35 cellular contexts compared by ENCODE assay signal in genomic region chr16:30033270-30033669, GRCh38. TPM values are rescaled to one million over a fixed set of nuclear protein-coding genes. Genes with fewer than 3 reads are reported as not detected.
DNase-seq lines count a peak whose midpoint lies in the region; ATAC-seq, FAIRE-seq and TF ChIP-seq lines count a peak whose summit lies in the region.
"Had no signal": no experiment of that assay in that cellular context is flagged by ENCODE, and none has a peak within 500 bp of the region (broad histone marks: within the 10 kb centered on the region; RNA-seq: fewer than 3 reads in every experiment).

No MANE protein-coding gene starts in this region.

- H3K4me3 ChIP-seq in HepG2 (replicated peaks in 1 of 3; ENCODE audit: insufficient read depth in 1 of 3, low read depth in 2 of 3, low read length in 3 of 3) (no peak overlapping the region), right lobe of liver (no peak overlapping the region), spleen (no peak overlapping the region)
- H3K4me3 ChIP-seq: GM23338, left lung, MG63, SJSA1, smooth muscle cell, transverse colon had no signal

- BruUV-seq in HepG2 (replicated peaks; lab: Mats Ljungman, UMichigan): no TSS peak

- H3K27me3 Mint-ChIP-seq in activated T-helper 17 cell treated with anti-CD3 and anti-CD28 coated beads, Interleukin-2, amount 50 U/mL, for 72 hours: peaks cover 18% of the 10 kb centered on the region
- peaks cover 87% of the 10 kb centered on the region for H3K27me3 Mint-ChIP-seq in stimulated activated memory B cell treated with anti-CD40 and anti-IgM and Interleukin-4, amounts not matched to agents 10 μg/mL and 1 μg/mL and 100 μg/mL, for 72 hours
- peaks cover 23 to 39% of the 10 kb centered on the region in 2 donors for H3K27me3 Mint-ChIP-seq in T-cell

- H3K4me3 Mint-ChIP-seq in activated T-helper 17 cell treated with anti-CD3 and anti-CD28 coated beads, Interleukin-2, amount 50 U/mL, for 72 hours: peak overlapping the region; percentile 50
- no peak overlapping the region for H3K4me3 Mint-ChIP-seq in stimulated activated memory B cell treated with anti-CD40 and anti-IgM and Interleukin-4, amounts not matched to agents 10 μg/mL and 1 μg/mL and 100 μg/mL, for 72 hours
- H3K4me3 Mint-ChIP-seq in T-cell: no peak overlapping the region
- H3K4me3 Mint-ChIP-seq: activated CD8-positive, alpha-beta T cell treated with anti-CD3 and anti-CD28 coated beads, Interleukin-2, amount 10 ng/mL, durations not matched to agents 7 days and 5 days; CD8-positive, alpha-beta T cell; GM23338; mesothelial cell of epicardium; naive thymus-derived CD4-positive, alpha-beta T cell had no signal

- H3K9me3 Mint-ChIP-seq in activated T-helper 17 cell treated with anti-CD3 and anti-CD28 coated beads, Interleukin-2, amount 50 U/mL, for 72 hours: no peaks in the 10 kb centered on the region
- no peaks in the 10 kb centered on the region for H3K9me3 Mint-ChIP-seq in stimulated activated memory B cell treated with anti-CD40 and anti-IgM and Interleukin-4, amounts not matched to agents 10 μg/mL and 1 μg/mL and 100 μg/mL, for 72 hours
- H3K9me3 Mint-ChIP-seq in T-cell: no peaks in the 10 kb centered on the region
- H3K9me3 Mint-ChIP-seq: CD8-positive, alpha-beta T cell; IgD-negative memory B cell; mesothelial cell of epicardium had no signal

- peaks cover 10 to 41% of the 10 kb centered on the region in 2 experiments for H3K27me3 ChIP-seq in HepG2 (ENCODE audit: control insufficient read depth in 1 of 2, insufficient read depth in 2 of 2, low read length in 2 of 2)
- H3K27me3 ChIP-seq in right lobe of liver: no peaks in the 10 kb centered on the region
- H3K27me3 ChIP-seq in spleen (replicated peaks in 1 of 7): peaks cover 7 to 84% (median 58%) of the 10 kb centered on the region in 7 donors

- no peaks in the 10 kb centered on the region for H3K36me3 ChIP-seq in HepG2 (replicated peaks in 1 of 2; ENCODE audit: control insufficient read depth in 1 of 2, insufficient read depth in 2 of 2, low read length in 2 of 2)
- H3K36me3 ChIP-seq in right lobe of liver: no peaks in the 10 kb centered on the region
- no peaks in the 10 kb centered on the region for H3K36me3 ChIP-seq in spleen
- H3K36me3 ChIP-seq: left lung, MG63, SJSA1, transverse colon had no signal

- FAIRE-seq in HepG2 (lab: Jason Lieb, UNC): no peak
- FAIRE-seq: bronchial epithelial cell, colon had no signal

- TF ChIP-seq EP300 in HepG2 (IDR thresholded peaks at IDR 0.05; ENCODE audit: low read depth in 2 of 2, low read length in 2 of 2) (no peak), HepG2 (CRISPR knock-in tag; IDR thresholded peaks at IDR 0.05; ENCODE audit: borderline replicate concordance) (no peak)

- no peak overlapping the region for H3K4me2 ChIP-seq in HepG2 (ENCODE audit: low read depth, low read length)
- H3K4me2 ChIP-seq: GM23338, smooth muscle cell had no signal

- DNase-seq in HepG2 (ENCODE audit: low spot score): no peak
- DNase-seq in right lobe of liver: no peak
- peak; percentile 30 for DNase-seq in M059J (ENCODE audit: low read depth)
- DNase-seq in spleen: no peak
- DNase-seq in T-cell: no peak
- DNase-seq: activated CD8-positive, alpha-beta T cell treated with anti-CD3 and anti-CD28 coated beads, Interleukin-2, amount 10 ng/mL, durations not matched to agents 7 days and 5 days; activated gamma-delta T cell treated with Interleukin-2 at 50 U/mL for 16 hours; activated T-cell treated with anti-CD3 and anti-CD28 coated beads for 4 hours; amygdala; CD8-positive, alpha-beta T cell; DMS153; effector memory CD4-positive, alpha-beta T cell; erythroblast; foreskin keratinocyte; MG63; naive thymus-derived CD4-positive, alpha-beta T cell; NCI-H1436; NCI-H2107; NCI-H510A; retina; stimulated activated CD4-positive, alpha-beta T cell treated with anti-CD3 and anti-CD28 coated beads, Interleukin-4, amount 100 ng/mL, for 4 hours; T-helper 1 cell; transverse colon had no signal

- no peaks in the 10 kb centered on the region; the same call in 1 of the 2 replicates for H4K20me1 ChIP-seq in HepG2 (ENCODE audit: insufficient read depth, low read length)

- TF ChIP-seq POLR2A in HepG2 (IDR thresholded peaks at IDR 0.05; ENCODE audit: insufficient read depth in 1 of 2, low read depth in 2 of 2, low read length in 2 of 2): no peak
- TF ChIP-seq POLR2A in right lobe of liver (IDR thresholded peaks at IDR 0.05): no peak
- TF ChIP-seq POLR2A in spleen (IDR thresholded peaks at IDR 0.05): no peak

- no peaks in the 10 kb centered on the region for H3K36me3 Mint-ChIP-seq in activated T-helper 17 cell treated with anti-CD3 and anti-CD28 coated beads, Interleukin-2, amount 50 U/mL, for 72 hours (ENCODE audit: low read depth)
- H3K36me3 Mint-ChIP-seq in stimulated activated memory B cell treated with anti-CD40 and anti-IgM and Interleukin-4, amounts not matched to agents 10 μg/mL and 1 μg/mL and 100 μg/mL, for 72 hours: no peaks in the 10 kb centered on the region
- no peaks in the 10 kb centered on the region for H3K36me3 Mint-ChIP-seq in T-cell
- H3K36me3 Mint-ChIP-seq: CD8-positive, alpha-beta T cell; IgD-negative memory B cell; mesothelial cell of epicardium; naive thymus-derived CD4-positive, alpha-beta T cell had no signal

- peaks cover 5% of the 10 kb centered on the region for H3K4me1 Mint-ChIP-seq in activated T-helper 17 cell treated with anti-CD3 and anti-CD28 coated beads, Interleukin-2, amount 50 U/mL, for 72 hours
- H3K4me1 Mint-ChIP-seq in stimulated activated memory B cell treated with anti-CD40 and anti-IgM and Interleukin-4, amounts not matched to agents 10 μg/mL and 1 μg/mL and 100 μg/mL, for 72 hours: peaks cover 20% of the 10 kb centered on the region
- H3K4me1 Mint-ChIP-seq in T-cell: peaks cover 5 to 17% (median 12%) of the 10 kb centered on the region in 3 donors

- H3K27ac Mint-ChIP-seq in activated T-helper 17 cell treated with anti-CD3 and anti-CD28 coated beads, Interleukin-2, amount 50 U/mL, for 72 hours: peak overlapping the region; percentile 63
- H3K27ac Mint-ChIP-seq in stimulated activated memory B cell treated with anti-CD40 and anti-IgM and Interleukin-4, amounts not matched to agents 10 μg/mL and 1 μg/mL and 100 μg/mL, for 72 hours: no peak overlapping the region
- H3K27ac Mint-ChIP-seq in T-cell: no peak overlapping the region
- H3K27ac Mint-ChIP-seq: activated CD8-positive, alpha-beta T cell treated with anti-CD3 and anti-CD28 coated beads, Interleukin-2, amount 10 ng/mL, durations not matched to agents 7 days and 5 days; CD8-positive, alpha-beta T cell; GM23338; IgD-negative memory B cell; mesothelial cell of epicardium; naive thymus-derived CD4-positive, alpha-beta T cell had no signal

- CTCF ChIA-PET in HepG2 (lab: Yijun Ruan, JAX; ENCODE audit: low intra/inter-chr PET ratio, low total read pairs) (interaction anchor here (2.7 kb wide), 1 partner anchor 333 kb away, joined by 11 read pairs; no protein-coding TSS in a partner anchor), T-cell (lab: Charles Lee) (interaction anchor here in 1 of 2 donors (1.2 kb wide), 1 partner anchor 22 kb away, joined by 5 read pairs; no protein-coding TSS in a partner anchor)

- POLR2A ChIA-PET in HepG2 (lab: Yijun Ruan, JAX): interaction anchor here (1.3 to 1.7 kb wide), 2 partner anchors 32 to 60 kb away, joined by 3 to 6 read pairs; partner anchors contain the start of genes ALDOA and TAOK2
- POLR2A ChIA-PET in T-cell (lab: Charles Lee): interaction anchor here in 1 of 2 donors (0.6 kb wide), 1 partner anchor 22 kb away, joined by 3 read pairs; no protein-coding TSS in a partner anchor

- no peak for TF ChIP-seq RAD21 in HepG2 (CRISPR knock-in tag; IDR thresholded peaks at IDR 0.05)

- no peak overlapping the region for H3K27ac ChIP-seq in HepG2 (ENCODE audit: extremely low read length, insufficient read depth, low read length)
- H3K27ac ChIP-seq in right lobe of liver: no peak overlapping the region
- H3K27ac ChIP-seq in spleen: no peak overlapping the region
- H3K27ac ChIP-seq: foreskin keratinocyte, left lung, SJSA1, transverse colon had no signal

- WGBS in HepG2 (ENCODE audit: low lambda C conversion rate): 55% methylated on average over 7 of the region's 7 CpGs
- WGBS in right lobe of liver (ENCODE audit: insufficient coverage, low coverage, low lambda C conversion rate, missing lambda C conversion rate): 60% methylated on average over 4 of the region's 7 CpGs
- 52 to 70% (median 67%) methylated on average over 7 of the region's 7 CpGs for WGBS in spleen, 5 donors

- H3K9me3 ChIP-seq in HepG2 (ENCODE audit: low read length) (no peaks in the 10 kb centered on the region), right lobe of liver (no peaks in the 10 kb centered on the region), spleen (no peaks in the 10 kb centered on the region)
- H3K9me3 ChIP-seq: left lung, MG63, SJSA1, transverse colon had no signal

- in situ Hi-C loops in HepG2 (cut with HindIII; ENCODE audit: extremely low pct_ligation_motif_present, low pct_unique_long_range_greater_than_20kb): loop anchor here (10.0 kb wide), 1 partner anchor 338 kb away; no protein-coding TSS in a partner anchor

- no peak overlapping the region for H3K9ac ChIP-seq in HepG2 (ENCODE audit: insufficient read depth, low read depth, low read length)

- H3K79me2 ChIP-seq in HepG2 (ENCODE audit: insufficient read depth, low read length): no peaks in the 10 kb centered on the region

- peaks cover 31% of the 10 kb centered on the region for H3K4me1 ChIP-seq in HepG2 (ENCODE audit: insufficient read depth, low read length)
- no peaks in the 10 kb centered on the region for H3K4me1 ChIP-seq in right lobe of liver
- peaks cover 0 to 21% (median 12%) of the 10 kb centered on the region in 6 donors for H3K4me1 ChIP-seq in spleen
- H3K4me1 ChIP-seq: foreskin keratinocyte, SJSA1 had no signal

- no peak overlapping the region for H2AFZ ChIP-seq in HepG2 (ENCODE audit: low read length)
- H2AFZ ChIP-seq: GM23338 had no signal

- intact Hi-C loops in HepG2 (cut with micrococcal nuclease; ENCODE audit: unreplicated experiment) (loop anchor here (5.0 kb wide), 1 partner anchor 331 kb away; no protein-coding TSS in a partner anchor), right lobe of liver (cut with DNase I) (no loop called here), spleen (cut with DNase I; ENCODE audit: low total_unique reads) (no loop called here)

- TF ChIP-seq CTCF in HepG2 (CRISPR knock-in tag; IDR thresholded peaks at IDR 0.05) (no peak), right lobe of liver (IDR thresholded peaks at IDR 0.05) (no peak), spleen (IDR thresholded peaks at IDR 0.05 in 8 of 11, conservative IDR thresholded peaks at IDR 0.05 in 3 of 11) (no peak)

- ATAC-seq in HepG2: no peak
- no peak for ATAC-seq in right lobe of liver
- ATAC-seq in activated T-helper 17 cell treated with anti-CD3 and anti-CD28 coated beads, Interleukin-2, amount 50 U/mL, for 72 hours (replicated peaks): peak; percentile 93
- peak; percentile 64 for ATAC-seq in stimulated activated memory B cell treated with anti-CD40 and anti-IgM and Interleukin-4, amounts not matched to agents 10 μg/mL and 1 μg/mL and 100 μg/mL, for 72 hours
- ATAC-seq in T-cell (replicated peaks in 1 of 4): no peak
- ATAC-seq: activated CD8-positive, alpha-beta T cell treated with anti-CD3 and anti-CD28 coated beads, Interleukin-2, amount 10 ng/mL, durations not matched to agents 7 days and 5 days; CD8-positive, alpha-beta T cell; foreskin keratinocyte; GM23338; left lung; naive thymus-derived CD4-positive, alpha-beta T cell had no signal

RNA-seq across cellular contexts. Expression of gene TLCD3B, which starts 2.2 kb away (rescaled TPM):
- not detected in 2 replicates for total RNA-seq in HepG2 (2016; rRNA removed; fragmentation: Illumina TruSeq; extraction: Trizol)
- not detected in 2 replicates for total RNA-seq in HepG2 (2016; cell fraction: cytosol; rRNA removed; fragmentation: Illumina TruSeq; extraction: Trizol; ENCODE audit: low read depth)
- total RNA-seq in HepG2 (2016; cell fraction: insoluble cytoplasmic fraction; rRNA removed; fragmentation: Illumina TruSeq; extraction: Trizol): not detected in 2 replicates
- not detected in 2 replicates for total RNA-seq in HepG2 (2016; cell fraction: membrane; rRNA removed; fragmentation: Illumina TruSeq; extraction: Trizol)
- total RNA-seq in HepG2 (2016; cell fraction: nucleus; rRNA removed; fragmentation: Illumina TruSeq; extraction: Trizol): not detected in 2 replicates
- polyA plus RNA-seq in HepG2 (2011; rRNA removed): 0.24 TPM in 1 of 2 replicates, not detected in the other
- not detected in 2 replicates for polyA plus RNA-seq in HepG2 (2011; cell fraction: cytosol; rRNA removed)
- 0.10 and 0.54 TPM in 2 replicates for polyA plus RNA-seq in HepG2 (2011; cell fraction: nucleus; rRNA removed)
- not detected in 2 replicates for polyA plus RNA-seq in HepG2 (2012)
- not detected in 2 replicates for polyA plus RNA-seq in HepG2 (2016; cell fraction: cytosol; fragmentation: Illumina TruSeq; extraction: Trizol; ENCODE audit: low read depth)
- polyA plus RNA-seq in HepG2 (2016; cell fraction: insoluble cytoplasmic fraction; fragmentation: Illumina TruSeq; extraction: Trizol; ENCODE audit: low read depth): not detected in 2 replicates
- not detected in 2 replicates for polyA plus RNA-seq in HepG2 (2016; cell fraction: membrane; fragmentation: Illumina TruSeq; extraction: Trizol; ENCODE audit: low read depth)
- not detected in 2 replicates for polyA plus RNA-seq in HepG2 (2016; cell fraction: nucleus; fragmentation: Illumina TruSeq; extraction: Trizol; ENCODE audit: insufficient read depth, low read depth)
- 0.72 TPM in 1 of 2 replicates, not detected in the other for polyA minus RNA-seq in HepG2 (2011; rRNA and poly(A)+ RNA removed; ENCODE audit: low replicate concordance)
- not detected in 2 replicates for polyA minus RNA-seq in HepG2 (2011; cell fraction: cytosol; rRNA and poly(A)+ RNA removed)
- polyA minus RNA-seq in HepG2 (2011; cell fraction: nucleus; rRNA and poly(A)+ RNA removed): not detected in 2 replicates
- total RNA-seq in right lobe of liver: not detected
- total RNA-seq in M059J (2014; rRNA removed; shearing (Covaris generic)): 0.42 TPM in 1 of 2 replicates, not detected in the other
- total RNA-seq in activated T-helper 17 cell treated with anti-CD3 and anti-CD28 coated beads, Interleukin-2, amount 50 U/mL, for 72 hours: 1 to 10 TPM; 1.9 to 7.4 TPM
- total RNA-seq in spleen: not detected
- polyA plus RNA-seq in spleen: under 1 TPM in 2 of 3 donors, not detected in 1; 0.09 to 0.10 TPM
- total RNA-seq in T-cell: under 1 TPM in 3 of 5 donors, not detected in 2; 0.25 to 0.32 (median 0.25) TPM
- total RNA-seq: bronchial epithelial cell, transverse colon had no signal
- polyA plus RNA-seq: foreskin keratinocyte; IgD-negative memory B cell; naive thymus-derived CD4-positive, alpha-beta T cell had no signal

RNA-seq across cellular contexts. Expression of gene C16orf92, which starts 10.3 kb away (rescaled TPM):
- not detected in 2 replicates for total RNA-seq in HepG2 (2016; rRNA removed; fragmentation: Illumina TruSeq; extraction: Trizol)
- total RNA-seq in HepG2 (2016; cell fraction: cytosol; rRNA removed; fragmentation: Illumina TruSeq; extraction: Trizol; ENCODE audit: low read depth): not detected in 2 replicates
- not detected in 2 replicates for total RNA-seq in HepG2 (2016; cell fraction: insoluble cytoplasmic fraction; rRNA removed; fragmentation: Illumina TruSeq; extraction: Trizol)
- not detected in 2 replicates for total RNA-seq in HepG2 (2016; cell fraction: membrane; rRNA removed; fragmentation: Illumina TruSeq; extraction: Trizol)
- total RNA-seq in HepG2 (2016; cell fraction: nucleus; rRNA removed; fragmentation: Illumina TruSeq; extraction: Trizol): not detected in 2 replicates
- not detected in 2 replicates for polyA plus RNA-seq in HepG2 (2011; rRNA removed)
- polyA plus RNA-seq in HepG2 (2011; cell fraction: cytosol; rRNA removed): not detected in 2 replicates
- not detected in 2 replicates for polyA plus RNA-seq in HepG2 (2011; cell fraction: nucleus; rRNA removed)
- polyA plus RNA-seq in HepG2 (2012): not detected in 2 replicates
- polyA plus RNA-seq in HepG2 (2016; cell fraction: cytosol; fragmentation: Illumina TruSeq; extraction: Trizol; ENCODE audit: low read depth): not detected in 2 replicates
- polyA plus RNA-seq in HepG2 (2016; cell fraction: insoluble cytoplasmic fraction; fragmentation: Illumina TruSeq; extraction: Trizol; ENCODE audit: low read depth): not detected in 2 replicates
- polyA plus RNA-seq in HepG2 (2016; cell fraction: membrane; fragmentation: Illumina TruSeq; extraction: Trizol; ENCODE audit: low read depth): not detected in 2 replicates
- not detected in 2 replicates for polyA plus RNA-seq in HepG2 (2016; cell fraction: nucleus; fragmentation: Illumina TruSeq; extraction: Trizol; ENCODE audit: insufficient read depth, low read depth)
- not detected in 2 replicates for polyA minus RNA-seq in HepG2 (2011; rRNA and poly(A)+ RNA removed; ENCODE audit: low replicate concordance)
- not detected in 2 replicates for polyA minus RNA-seq in HepG2 (2011; cell fraction: cytosol; rRNA and poly(A)+ RNA removed)
- not detected in 2 replicates for polyA minus RNA-seq in HepG2 (2011; cell fraction: nucleus; rRNA and poly(A)+ RNA removed)
- total RNA-seq in right lobe of liver: not detected
- total RNA-seq in M059J (2014; rRNA removed; shearing (Covaris generic)): not detected in 2 replicates
- total RNA-seq in activated T-helper 17 cell treated with anti-CD3 and anti-CD28 coated beads, Interleukin-2, amount 50 U/mL, for 72 hours: not detected
- not detected for total RNA-seq in spleen
- not detected for polyA plus RNA-seq in spleen
- not detected for total RNA-seq in T-cell
- total RNA-seq: activated CD8-positive, alpha-beta T cell treated with anti-CD3 and anti-CD28 coated beads, Interleukin-2, amount 10 ng/mL, durations not matched to agents 7 days and 5 days; bronchial epithelial cell; CD8-positive, alpha-beta T cell; foreskin keratinocyte; G401; GM23338; left lung; mesothelial cell of epicardium; naive thymus-derived CD4-positive, alpha-beta T cell; osteocyte; SJSA1; smooth muscle cell; transverse colon had no signal
- polyA plus RNA-seq: foreskin keratinocyte; IgD-negative memory B cell; naive thymus-derived CD4-positive, alpha-beta T cell; smooth muscle cell had no signal

RNA-seq across cellular contexts. Expression of gene DOC2A, which starts 22.4 kb away (rescaled TPM):
- total RNA-seq in HepG2 (2016; rRNA removed; fragmentation: Illumina TruSeq; extraction: Trizol) (0.15 and 0.21 TPM in 2 replicates), right lobe of liver (under 1 TPM in 3 of 6 experiments, not detected in 3; 0.16 to 0.66 (median 0.33) TPM), spleen (1 to 10 TPM in 6 of 7 donors, under 1 TPM in 1; 0.74 to 4.2 (median 2.5) TPM), T-cell (under 1 TPM in 4 of 5 donors, not detected in 1; 0.15 to 0.38 (median 0.26) TPM)
- total RNA-seq in HepG2 (2016; cell fraction: cytosol; rRNA removed; fragmentation: Illumina TruSeq; extraction: Trizol; ENCODE audit: low read depth): not detected in 2 replicates
- total RNA-seq in HepG2 (2016; cell fraction: insoluble cytoplasmic fraction; rRNA removed; fragmentation: Illumina TruSeq; extraction: Trizol): 0.24 TPM in 1 of 2 replicates, not detected in the other
- not detected in 2 replicates for total RNA-seq in HepG2 (2016; cell fraction: membrane; rRNA removed; fragmentation: Illumina TruSeq; extraction: Trizol)
- total RNA-seq in HepG2 (2016; cell fraction: nucleus; rRNA removed; fragmentation: Illumina TruSeq; extraction: Trizol): 0.22 TPM in 1 of 2 replicates, not detected in the other
- polyA plus RNA-seq in HepG2 (2011; rRNA removed) (0.55 and 1.4 TPM in 2 replicates), spleen (1 to 10 TPM; 2.0 to 4.8 (median 2.3) TPM)
- polyA plus RNA-seq in HepG2 (2011; cell fraction: cytosol; rRNA removed): 0.36 and 0.52 TPM in 2 replicates
- polyA plus RNA-seq in HepG2 (2011; cell fraction: nucleus; rRNA removed): 4.4 and 6.3 TPM in 2 replicates
- polyA plus RNA-seq in HepG2 (2012): 0.52 and 0.72 TPM in 2 replicates
- not detected in 2 replicates for polyA plus RNA-seq in HepG2 (2016; cell fraction: cytosol; fragmentation: Illumina TruSeq; extraction: Trizol; ENCODE audit: low read depth)
- not detected in 2 replicates for polyA plus RNA-seq in HepG2 (2016; cell fraction: insoluble cytoplasmic fraction; fragmentation: Illumina TruSeq; extraction: Trizol; ENCODE audit: low read depth)
- not detected in 2 replicates for polyA plus RNA-seq in HepG2 (2016; cell fraction: membrane; fragmentation: Illumina TruSeq; extraction: Trizol; ENCODE audit: low read depth)
- 0.66 and 1.1 TPM in 2 replicates for polyA plus RNA-seq in HepG2 (2016; cell fraction: nucleus; fragmentation: Illumina TruSeq; extraction: Trizol; ENCODE audit: insufficient read depth, low read depth)
- polyA minus RNA-seq in HepG2 (2011; rRNA and poly(A)+ RNA removed; ENCODE audit: low replicate concordance): 0.12 and 0.37 TPM in 2 replicates
- not detected in 2 replicates for polyA minus RNA-seq in HepG2 (2011; cell fraction: cytosol; rRNA and poly(A)+ RNA removed)
- polyA minus RNA-seq in HepG2 (2011; cell fraction: nucleus; rRNA and poly(A)+ RNA removed): not detected in 2 replicates
- total RNA-seq in M059J (2014; rRNA removed; shearing (Covaris generic)): 0.52 and 0.62 TPM in 2 replicates
- total RNA-seq in activated T-helper 17 cell treated with anti-CD3 and anti-CD28 coated beads, Interleukin-2, amount 50 U/mL, for 72 hours: 1 to 10 TPM in 1 of 2 donors, under 1 TPM in 1; 0.19 to 1.0 TPM
- total RNA-seq: bronchial epithelial cell; CD8-positive, alpha-beta T cell; G401; SJSA1 had no signal
- polyA plus RNA-seq: IgD-negative memory B cell, smooth muscle cell had no signal

RNA-seq across cellular contexts. Expression of gene ALDOA, which starts 32.3 kb away (rescaled TPM):
- total RNA-seq in HepG2 (2016; rRNA removed; fragmentation: Illumina TruSeq; extraction: Trizol) (925 and 999 TPM in 2 replicates), right lobe of liver (100 to 1,000 TPM; 113 to 580 (median 345) TPM), spleen (100 to 1,000 TPM; 579 to 880 (median 622) TPM), T-cell (100 to 1,000 TPM; 367 to 715 (median 567) TPM)
- 363 and 383 TPM in 2 replicates for total RNA-seq in HepG2 (2016; cell fraction: cytosol; rRNA removed; fragmentation: Illumina TruSeq; extraction: Trizol; ENCODE audit: low read depth)
- 919 and 949 TPM in 2 replicates for total RNA-seq in HepG2 (2016; cell fraction: insoluble cytoplasmic fraction; rRNA removed; fragmentation: Illumina TruSeq; extraction: Trizol)
- total RNA-seq in HepG2 (2016; cell fraction: membrane; rRNA removed; fragmentation: Illumina TruSeq; extraction: Trizol): 400 and 482 TPM in 2 replicates
- total RNA-seq in HepG2 (2016; cell fraction: nucleus; rRNA removed; fragmentation: Illumina TruSeq; extraction: Trizol): 406 and 421 TPM in 2 replicates
- polyA plus RNA-seq in HepG2 (2011; rRNA removed) (1,884 and 1,912 TPM in 2 replicates), spleen (100 to 1,000 TPM; 424 to 551 (median 496) TPM)
- polyA plus RNA-seq in HepG2 (2011; cell fraction: cytosol; rRNA removed): 1,982 and 2,786 TPM in 2 replicates
- polyA plus RNA-seq in HepG2 (2011; cell fraction: nucleus; rRNA removed): 1,265 and 1,338 TPM in 2 replicates
- 2,541 and 2,865 TPM in 2 replicates for polyA plus RNA-seq in HepG2 (2012)
- 565 and 614 TPM in 2 replicates for polyA plus RNA-seq in HepG2 (2016; cell fraction: cytosol; fragmentation: Illumina TruSeq; extraction: Trizol; ENCODE audit: low read depth)
- 1,258 and 1,452 TPM in 2 replicates for polyA plus RNA-seq in HepG2 (2016; cell fraction: insoluble cytoplasmic fraction; fragmentation: Illumina TruSeq; extraction: Trizol; ENCODE audit: low read depth)
- 559 and 571 TPM in 2 replicates for polyA plus RNA-seq in HepG2 (2016; cell fraction: membrane; fragmentation: Illumina TruSeq; extraction: Trizol; ENCODE audit: low read depth)
- polyA plus RNA-seq in HepG2 (2016; cell fraction: nucleus; fragmentation: Illumina TruSeq; extraction: Trizol; ENCODE audit: insufficient read depth, low read depth): 791 and 794 TPM in 2 replicates
- 1,277 and 3,284 TPM in 2 replicates for polyA minus RNA-seq in HepG2 (2011; rRNA and poly(A)+ RNA removed; ENCODE audit: low replicate concordance)
- polyA minus RNA-seq in HepG2 (2011; cell fraction: cytosol; rRNA and poly(A)+ RNA removed): 1,933 and 2,188 TPM in 2 replicates
- polyA minus RNA-seq in HepG2 (2011; cell fraction: nucleus; rRNA and poly(A)+ RNA removed): 380 and 520 TPM in 2 replicates
- total RNA-seq in M059J (2014; rRNA removed; shearing (Covaris generic)): 3,016 and 3,039 TPM in 2 replicates
- 1,000 to 10,000 TPM; 2,200 to 3,862 TPM for total RNA-seq in activated T-helper 17 cell treated with anti-CD3 and anti-CD28 coated beads, Interleukin-2, amount 50 U/mL, for 72 hours

RNA-seq across cellular contexts. Expression of gene INO80E, which starts 37.2 kb away (rescaled TPM):
- total RNA-seq in HepG2 (2016; rRNA removed; fragmentation: Illumina TruSeq; extraction: Trizol): 39.5 and 45.6 TPM in 2 replicates
- 18.9 and 22.7 TPM in 2 replicates for total RNA-seq in HepG2 (2016; cell fraction: cytosol; rRNA removed; fragmentation: Illumina TruSeq; extraction: Trizol; ENCODE audit: low read depth)
- total RNA-seq in HepG2 (2016; cell fraction: insoluble cytoplasmic fraction; rRNA removed; fragmentation: Illumina TruSeq; extraction: Trizol): 35.1 and 45.9 TPM in 2 replicates
- total RNA-seq in HepG2 (2016; cell fraction: membrane; rRNA removed; fragmentation: Illumina TruSeq; extraction: Trizol): 25.0 and 29.9 TPM in 2 replicates
- 25.3 and 33.1 TPM in 2 replicates for total RNA-seq in HepG2 (2016; cell fraction: nucleus; rRNA removed; fragmentation: Illumina TruSeq; extraction: Trizol)
- polyA plus RNA-seq in HepG2 (2011; rRNA removed): 25.8 and 28.4 TPM in 2 replicates
- 25.4 and 28.1 TPM in 2 replicates for polyA plus RNA-seq in HepG2 (2011; cell fraction: cytosol; rRNA removed)
- polyA plus RNA-seq in HepG2 (2011; cell fraction: nucleus; rRNA removed): 71.2 and 71.9 TPM in 2 replicates
- 26.9 and 29.3 TPM in 2 replicates for polyA plus RNA-seq in HepG2 (2012)
- polyA plus RNA-seq in HepG2 (2016; cell fraction: cytosol; fragmentation: Illumina TruSeq; extraction: Trizol; ENCODE audit: low read depth): 26.1 and 33.3 TPM in 2 replicates
- polyA plus RNA-seq in HepG2 (2016; cell fraction: insoluble cytoplasmic fraction; fragmentation: Illumina TruSeq; extraction: Trizol; ENCODE audit: low read depth): 59.9 and 67.8 TPM in 2 replicates
- 33.8 and 33.9 TPM in 2 replicates for polyA plus RNA-seq in HepG2 (2016; cell fraction: membrane; fragmentation: Illumina TruSeq; extraction: Trizol; ENCODE audit: low read depth)
- 83.7 and 87.4 TPM in 2 replicates for polyA plus RNA-seq in HepG2 (2016; cell fraction: nucleus; fragmentation: Illumina TruSeq; extraction: Trizol; ENCODE audit: insufficient read depth, low read depth)
- polyA minus RNA-seq in HepG2 (2011; rRNA and poly(A)+ RNA removed; ENCODE audit: low replicate concordance): 9.4 and 17.6 TPM in 2 replicates
- 5.5 and 10.9 TPM in 2 replicates for polyA minus RNA-seq in HepG2 (2011; cell fraction: cytosol; rRNA and poly(A)+ RNA removed)
- polyA minus RNA-seq in HepG2 (2011; cell fraction: nucleus; rRNA and poly(A)+ RNA removed): 15.3 and 21.1 TPM in 2 replicates
- 10 to 100 TPM; 22.3 to 45.8 (median 33.2) TPM for total RNA-seq in right lobe of liver
- 122 and 187 TPM in 2 replicates for total RNA-seq in M059J (2014; rRNA removed; shearing (Covaris generic))
- 100 to 1,000 TPM in 1 of 2 donors, 10 to 100 TPM in 1; 77.9 to 116 TPM for total RNA-seq in activated T-helper 17 cell treated with anti-CD3 and anti-CD28 coated beads, Interleukin-2, amount 50 U/mL, for 72 hours
- 10 to 100 TPM; 62.6 to 89.5 (median 72.6) TPM for total RNA-seq in spleen
- 10 to 100 TPM; 47.9 to 93.3 (median 57.1) TPM for polyA plus RNA-seq in spleen
- total RNA-seq in T-cell: 100 to 1,000 TPM in 3 of 5 donors, 10 to 100 TPM in 2; 84.8 to 152 (median 128) TPM

Comparison
In these comparisons a context has a peak if more than half of its experiments do, and no peak if none do; other contexts are left out.
1. ATAC-seq: peak in activated T-helper 17 cell treated with anti-CD3 and anti-CD28 coated beads, Interleukin-2, amount 50 U/mL, for 72 hours (single experiment) and stimulated activated memory B cell treated with anti-CD40 and anti-IgM and Interleukin-4, amounts not matched to agents 10 μg/mL and 1 μg/mL and 100 μg/mL, for 72 hours (single experiment); none in HepG2 (single experiment), right lobe of liver (0 of 4) and T-cell (0 of 4).